Comparison of ENCODE assay signal across 18 cellular contexts in the genomic region with DNA sequence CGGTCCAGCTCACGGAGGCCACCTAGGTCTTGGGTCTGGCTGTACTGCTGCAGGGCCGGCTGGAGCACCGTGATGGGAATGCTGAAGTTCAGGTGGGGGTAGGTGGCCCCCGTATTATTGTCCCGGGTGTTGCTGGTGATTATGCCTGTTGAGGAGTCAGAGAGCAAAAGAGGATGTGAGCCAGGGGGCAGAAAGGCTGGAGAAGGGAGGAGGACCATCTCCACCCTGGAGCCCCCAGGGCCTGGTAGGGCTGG. TPM values are rescaled to one million over a fixed set of nuclear protein-coding genes. Genes with fewer than 3 reads are reported as not detected.
DNase-seq lines count a peak whose midpoint lies in the region; ATAC-seq, FAIRE-seq and TF ChIP-seq lines count a peak whose summit lies in the region.
"Had no signal": no experiment of that assay in that cellular context is flagged by ENCODE, and none has a peak within 500 bp of the region (broad histone marks: within the 10 kb centered on the region; RNA-seq: fewer than 3 reads in every experiment).

No MANE protein-coding gene starts in this region.

- no peak for DNase-seq in HepG2 (ENCODE audit: low spot score)
- DNase-seq in right lobe of liver, result no peak
- DNase-seq in NT2/D1 (ENCODE audit: low read depth, low spot score), result no peak
- DNase-seq in esophagus squamous epithelium (lab: John Stamatoyannopoulos, UW), result no peak
- peak; percentile 20 for DNase-seq in stomach
- no peak for DNase-seq in stimulated activated CD4-positive, alpha-beta T cell treated with anti-CD3 and anti-CD28 coated beads, Interleukin-2, amount 100 ng/mL, for 24 hours
- DNase-seq: BE2C; CD4-positive, alpha-beta memory T cell; DMS79; GOT3; HCEC 1CT; HFFc6 had no signal

- no peak for FAIRE-seq in HepG2 (lab: Jason Lieb, UNC)
- FAIRE-seq: A549, GM12891 had no signal

- no peaks in the 10 kb centered on the region for H3K27me3 ChIP-seq in HepG2 (ENCODE audit: control insufficient read depth in 1 of 2, insufficient read depth in 2 of 2, low read length in 2 of 2)
- H3K27me3 ChIP-seq in right lobe of liver, result no peaks in the 10 kb centered on the region
- no peaks in the 10 kb centered on the region for H3K27me3 ChIP-seq in NT2/D1 (ENCODE audit: insufficient read depth, insufficient read length)
- H3K27me3 ChIP-seq in esophagus squamous epithelium, result no peaks in the 10 kb centered on the region
- no peaks in the 10 kb centered on the region for H3K27me3 ChIP-seq in stomach
- H3K27me3 ChIP-seq: BE2C had no signal

- TF ChIP-seq POLR2A in HepG2 (IDR thresholded peaks at IDR 0.05; ENCODE audit: insufficient read depth in 1 of 2, low read depth in 2 of 2, low read length in 2 of 2), result no peak
- TF ChIP-seq POLR2A in right lobe of liver (IDR thresholded peaks at IDR 0.05), result no peak
- TF ChIP-seq POLR2A in esophagus squamous epithelium (IDR thresholded peaks at IDR 0.05), result no peak
- no peak for TF ChIP-seq POLR2A in stomach (IDR thresholded peaks at IDR 0.05)

- BruUV-seq in HepG2 (replicated peaks; lab: Mats Ljungman, UMichigan), result no TSS peak

- H3K4me3 ChIP-seq in HepG2 (replicated peaks in 1 of 3; ENCODE audit: insufficient read depth in 1 of 3, low read depth in 2 of 3, low read length in 3 of 3) (no peak overlapping the region), right lobe of liver (no peak overlapping the region), NT2/D1 (ENCODE audit: insufficient read length, low read depth) (no peak overlapping the region), esophagus squamous epithelium (no peak overlapping the region), stomach (no peak overlapping the region)
- H3K4me3 ChIP-seq: A549 had no signal

- H3K4me1 ChIP-seq in HepG2 (ENCODE audit: insufficient read depth, low read length) (peaks cover 22% of the 10 kb centered on the region), right lobe of liver (no peaks in the 10 kb centered on the region), NT2/D1 (ENCODE audit: insufficient read depth, insufficient read length) (peaks cover 3% of the 10 kb centered on the region), esophagus squamous epithelium (peaks cover 21 to 66% (median 21%) of the 10 kb centered on the region in 3 donors), stomach (peaks cover 3 to 20% (median 10%) of the 10 kb centered on the region in 4 donors)
- H3K4me1 ChIP-seq: BE2C had no signal

- H4K20me1 ChIP-seq in HepG2 (ENCODE audit: insufficient read depth, low read length), result no peaks in the 10 kb centered on the region

- no peak for TF ChIP-seq RAD21 in HepG2 (CRISPR knock-in tag; IDR thresholded peaks at IDR 0.05)

- intact Hi-C loops in HepG2 (cut with micrococcal nuclease; ENCODE audit: unreplicated experiment), result no loop called here
- intact Hi-C loops in right lobe of liver (cut with DNase I), result no loop called here
- intact Hi-C loops in esophagus squamous epithelium (cut with DNase I), result no loop called here
- intact Hi-C loops in stomach (cut with DNase I; ENCODE audit: low total_unique reads), result no loop called here

- no peak for TF ChIP-seq EP300 in HepG2 (IDR thresholded peaks at IDR 0.05; ENCODE audit: low read depth in 2 of 2, low read length in 2 of 2)
- no peak for TF ChIP-seq EP300 in HepG2 (CRISPR knock-in tag; IDR thresholded peaks at IDR 0.05; ENCODE audit: borderline replicate concordance)
- no peak for TF ChIP-seq EP300 in stomach (IDR thresholded peaks at IDR 0.05)

- POLR2A ChIA-PET in HepG2 (lab: Yijun Ruan, JAX), result no interaction called here

- 97% methylated on average over 4 of the region's 6 CpGs for WGBS in HepG2 (ENCODE audit: low lambda C conversion rate)
- no CpG with 5 or more reads among the region's 6 CpGs for WGBS in right lobe of liver (ENCODE audit: insufficient coverage, low coverage, low lambda C conversion rate, missing lambda C conversion rate)
- WGBS in esophagus squamous epithelium, 2 donors, result 72 to 79% methylated on average over 2 to 5 of the region's 6 CpGs
- 85 to 97% (median 90%) methylated on average over 5 to 6 of the region's 6 CpGs for WGBS in stomach, 5 donors

- no peak overlapping the region for H3K9ac ChIP-seq in HepG2 (ENCODE audit: insufficient read depth, low read depth, low read length)
- H3K9ac ChIP-seq in NT2/D1 (ENCODE audit: insufficient read length, low read depth), result peak overlapping the region; percentile 10
- H3K9ac ChIP-seq: KMS-11 had no signal

- H3K9me3 ChIP-seq in HepG2 (ENCODE audit: low read length) (no peaks in the 10 kb centered on the region), right lobe of liver (no peaks in the 10 kb centered on the region), NT2/D1 (ENCODE audit: insufficient read depth, low read length) (no peaks in the 10 kb centered on the region), esophagus squamous epithelium (no peaks in the 10 kb centered on the region), stomach (no peaks in the 10 kb centered on the region)
- H3K9me3 ChIP-seq: A549, BE2C had no signal

- H3K4me2 ChIP-seq in HepG2 (ENCODE audit: low read depth, low read length), result no peak overlapping the region
- H3K4me2 ChIP-seq: A549, KMS-11 had no signal

- in situ Hi-C loops in HepG2 (cut with HindIII; ENCODE audit: extremely low pct_ligation_motif_present, low pct_unique_long_range_greater_than_20kb), result no loop called here

- no peak overlapping the region for H3K27ac ChIP-seq in HepG2 (ENCODE audit: extremely low read length, insufficient read depth, low read length)
- H3K27ac ChIP-seq in right lobe of liver, result no peak overlapping the region
- H3K27ac ChIP-seq in esophagus squamous epithelium, result peak overlapping the region in 3 of 4 donors; percentile 77 to 92 (median 85)
- H3K27ac ChIP-seq in stomach, result no peak overlapping the region
- H3K27ac ChIP-seq: A549, C4-2B, KMS-11 had no signal

- no peak overlapping the region for H2AFZ ChIP-seq in HepG2 (ENCODE audit: low read length)

- H3K79me2 ChIP-seq in HepG2 (ENCODE audit: insufficient read depth, low read length), result peaks cover 4% of the 10 kb centered on the region

- no peak for ATAC-seq in HepG2
- ATAC-seq in right lobe of liver, result no peak
- no peak for ATAC-seq in GM19463 (IDR thresholded peaks at IDR 0.05; ENCODE audit: unreplicated experiment)
- ATAC-seq in HG02885 (IDR thresholded peaks at IDR 0.05; ENCODE audit: poor library complexity, unreplicated experiment), result no peak

- TF ChIP-seq CTCF in HepG2 (CRISPR knock-in tag; IDR thresholded peaks at IDR 0.05) (no peak), right lobe of liver (IDR thresholded peaks at IDR 0.05) (no peak), esophagus squamous epithelium (IDR thresholded peaks at IDR 0.05) (no peak), stomach (IDR thresholded peaks at IDR 0.05) (no peak)

- no peaks in the 10 kb centered on the region for H3K36me3 ChIP-seq in HepG2 (replicated peaks in 1 of 2; ENCODE audit: control insufficient read depth in 1 of 2, insufficient read depth in 2 of 2, low read length in 2 of 2)
- peaks cover 0 to 5% (median 0%) of the 10 kb centered on the region in 4 donors for H3K36me3 ChIP-seq in right lobe of liver
- H3K36me3 ChIP-seq in NT2/D1 (ENCODE audit: insufficient read depth, insufficient read length, low read length), result peaks cover 9% of the 10 kb centered on the region
- peaks cover 0 to 37% (median 0%) of the 10 kb centered on the region in 3 donors for H3K36me3 ChIP-seq in esophagus squamous epithelium
- peaks cover 6 to 27% (median 12%) of the 10 kb centered on the region in 4 donors for H3K36me3 ChIP-seq in stomach
- H3K36me3 ChIP-seq: BE2C had no signal

- CTCF ChIA-PET in HepG2 (lab: Yijun Ruan, JAX; ENCODE audit: low intra/inter-chr PET ratio, low total read pairs), result no interaction called here

RNA-seq across cellular contexts. Expression of a gene that starts 6.6 kb away (rescaled TPM):
- total RNA-seq in HepG2 (2016; rRNA removed; fragmentation: Illumina TruSeq; extraction: Trizol), result 6.8 and 8.9 TPM in 2 replicates
- total RNA-seq in HepG2 (2016; cell fraction: cytosol; rRNA removed; fragmentation: Illumina TruSeq; extraction: Trizol; ENCODE audit: low read depth), result 2.8 and 2.9 TPM in 2 replicates
- total RNA-seq in HepG2 (2016; cell fraction: insoluble cytoplasmic fraction; rRNA removed; fragmentation: Illumina TruSeq; extraction: Trizol), result 6.9 and 8.5 TPM in 2 replicates
- 4.6 and 5.0 TPM in 2 replicates for total RNA-seq in HepG2 (2016; cell fraction: membrane; rRNA removed; fragmentation: Illumina TruSeq; extraction: Trizol)
- 8.5 and 8.7 TPM in 2 replicates for total RNA-seq in HepG2 (2016; cell fraction: nucleus; rRNA removed; fragmentation: Illumina TruSeq; extraction: Trizol)
- polyA plus RNA-seq in HepG2 (2011; rRNA removed), result 3.3 and 4.6 TPM in 2 replicates
- 2.7 and 3.0 TPM in 2 replicates for polyA plus RNA-seq in HepG2 (2011; cell fraction: cytosol; rRNA removed)
- polyA plus RNA-seq in HepG2 (2011; cell fraction: nucleus; rRNA removed), result 9.5 and 11.8 TPM in 2 replicates
- 3.2 and 4.1 TPM in 2 replicates for polyA plus RNA-seq in HepG2 (2012)
- 1.8 and 2.0 TPM in 2 replicates for polyA plus RNA-seq in HepG2 (2016; cell fraction: cytosol; fragmentation: Illumina TruSeq; extraction: Trizol; ENCODE audit: low read depth)
- polyA plus RNA-seq in HepG2 (2016; cell fraction: insoluble cytoplasmic fraction; fragmentation: Illumina TruSeq; extraction: Trizol; ENCODE audit: low read depth), result 5.6 and 5.9 TPM in 2 replicates
- polyA plus RNA-seq in HepG2 (2016; cell fraction: membrane; fragmentation: Illumina TruSeq; extraction: Trizol; ENCODE audit: low read depth), result 2.8 and 3.0 TPM in 2 replicates
- polyA plus RNA-seq in HepG2 (2016; cell fraction: nucleus; fragmentation: Illumina TruSeq; extraction: Trizol; ENCODE audit: insufficient read depth, low read depth), result 13.4 and 14.6 TPM in 2 replicates
- polyA minus RNA-seq in HepG2 (2011; rRNA and poly(A)+ RNA removed; ENCODE audit: low replicate concordance), result 6.5 and 19.5 TPM in 2 replicates
- polyA minus RNA-seq in HepG2 (2011; cell fraction: cytosol; rRNA and poly(A)+ RNA removed), result 2.1 and 3.2 TPM in 2 replicates
- polyA minus RNA-seq in HepG2 (2011; cell fraction: nucleus; rRNA and poly(A)+ RNA removed), result 4.1 and 4.4 TPM in 2 replicates
- 10 to 100 TPM in 2 of 6 experiments, 1 to 10 TPM in 4; 5.3 to 11.1 (median 8.2) TPM for total RNA-seq in right lobe of liver
- 10 to 100 TPM; 16.7 to 32.4 (median 21.9) TPM for total RNA-seq in esophagus squamous epithelium
- 10 to 100 TPM in 1 of 5 donors, 1 to 10 TPM in 4; 1.2 to 79.4 (median 3.9) TPM for total RNA-seq in stomach
- 10 to 100 TPM in 1 of 3 donors, 1 to 10 TPM in 2; 4.8 to 16.3 (median 5.5) TPM for polyA plus RNA-seq in stomach

RNA-seq across cellular contexts. Expression of a gene that starts 7.3 kb away (rescaled TPM):
- total RNA-seq in HepG2 (2016; rRNA removed; fragmentation: Illumina TruSeq; extraction: Trizol) (20.3 and 29.6 TPM in 2 replicates), right lobe of liver (10 to 100 TPM; 11.4 to 23.3 (median 18.2) TPM), esophagus squamous epithelium (10 to 100 TPM in 2 of 4 donors, 1 to 10 TPM in 2; 4.9 to 13.4 (median 9.3) TPM), stomach (10 to 100 TPM in 1 of 5 donors, 1 to 10 TPM in 4; 4.5 to 12.9 (median 5.8) TPM)
- 5.3 and 5.8 TPM in 2 replicates for total RNA-seq in HepG2 (2016; cell fraction: cytosol; rRNA removed; fragmentation: Illumina TruSeq; extraction: Trizol; ENCODE audit: low read depth)
- total RNA-seq in HepG2 (2016; cell fraction: insoluble cytoplasmic fraction; rRNA removed; fragmentation: Illumina TruSeq; extraction: Trizol), result 20.5 and 28.1 TPM in 2 replicates
- 15.5 and 15.7 TPM in 2 replicates for total RNA-seq in HepG2 (2016; cell fraction: membrane; rRNA removed; fragmentation: Illumina TruSeq; extraction: Trizol)
- total RNA-seq in HepG2 (2016; cell fraction: nucleus; rRNA removed; fragmentation: Illumina TruSeq; extraction: Trizol), result 19.1 and 21.7 TPM in 2 replicates
- polyA plus RNA-seq in HepG2 (2011; rRNA removed) (29.5 and 36.9 TPM in 2 replicates), stomach (10 to 100 TPM in 2 of 3 donors, 1 to 10 TPM in 1; 6.3 to 14.5 (median 10.6) TPM)
- 33.7 and 37.4 TPM in 2 replicates for polyA plus RNA-seq in HepG2 (2011; cell fraction: cytosol; rRNA removed)
- 23.7 and 28.1 TPM in 2 replicates for polyA plus RNA-seq in HepG2 (2011; cell fraction: nucleus; rRNA removed)
- polyA plus RNA-seq in HepG2 (2012), result 17.3 and 23.0 TPM in 2 replicates
- polyA plus RNA-seq in HepG2 (2016; cell fraction: cytosol; fragmentation: Illumina TruSeq; extraction: Trizol; ENCODE audit: low read depth), result 14.4 and 15.8 TPM in 2 replicates
- 62.5 and 67.2 TPM in 2 replicates for polyA plus RNA-seq in HepG2 (2016; cell fraction: insoluble cytoplasmic fraction; fragmentation: Illumina TruSeq; extraction: Trizol; ENCODE audit: low read depth)
- 20.3 and 20.6 TPM in 2 replicates for polyA plus RNA-seq in HepG2 (2016; cell fraction: membrane; fragmentation: Illumina TruSeq; extraction: Trizol; ENCODE audit: low read depth)
- polyA plus RNA-seq in HepG2 (2016; cell fraction: nucleus; fragmentation: Illumina TruSeq; extraction: Trizol; ENCODE audit: insufficient read depth, low read depth), result 51.6 and 53.4 TPM in 2 replicates
- polyA minus RNA-seq in HepG2 (2011; rRNA and poly(A)+ RNA removed; ENCODE audit: low replicate concordance), result 21.2 and 33.7 TPM in 2 replicates
- 10.0 and 12.4 TPM in 2 replicates for polyA minus RNA-seq in HepG2 (2011; cell fraction: cytosol; rRNA and poly(A)+ RNA removed)
- polyA minus RNA-seq in HepG2 (2011; cell fraction: nucleus; rRNA and poly(A)+ RNA removed), result 15.5 and 16.9 TPM in 2 replicates

RNA-seq across cellular contexts. Expression of a gene that starts 30.4 kb away (rescaled TPM):
- total RNA-seq in HepG2 (2016; rRNA removed; fragmentation: Illumina TruSeq; extraction: Trizol), result 104 and 117 TPM in 2 replicates
- 53.7 and 67.8 TPM in 2 replicates for total RNA-seq in HepG2 (2016; cell fraction: cytosol; rRNA removed; fragmentation: Illumina TruSeq; extraction: Trizol; ENCODE audit: low read depth)
- 98.6 and 118 TPM in 2 replicates for total RNA-seq in HepG2 (2016; cell fraction: insoluble cytoplasmic fraction; rRNA removed; fragmentation: Illumina TruSeq; extraction: Trizol)
- 40.3 and 46.7 TPM in 2 replicates for total RNA-seq in HepG2 (2016; cell fraction: membrane; rRNA removed; fragmentation: Illumina TruSeq; extraction: Trizol)
- 88.9 and 106 TPM in 2 replicates for total RNA-seq in HepG2 (2016; cell fraction: nucleus; rRNA removed; fragmentation: Illumina TruSeq; extraction: Trizol)
- 42.7 and 51.4 TPM in 2 replicates for polyA plus RNA-seq in HepG2 (2011; rRNA removed)
- polyA plus RNA-seq in HepG2 (2011; cell fraction: cytosol; rRNA removed), result 18.7 and 26.3 TPM in 2 replicates
- polyA plus RNA-seq in HepG2 (2011; cell fraction: nucleus; rRNA removed), result 20.6 and 21.6 TPM in 2 replicates
- polyA plus RNA-seq in HepG2 (2012), result 43.4 and 54.2 TPM in 2 replicates
- polyA plus RNA-seq in HepG2 (2016; cell fraction: cytosol; fragmentation: Illumina TruSeq; extraction: Trizol; ENCODE audit: low read depth), result 17.3 and 19.4 TPM in 2 replicates
- polyA plus RNA-seq in HepG2 (2016; cell fraction: insoluble cytoplasmic fraction; fragmentation: Illumina TruSeq; extraction: Trizol; ENCODE audit: low read depth), result 65.1 and 69.7 TPM in 2 replicates
- 14.1 and 16.4 TPM in 2 replicates for polyA plus RNA-seq in HepG2 (2016; cell fraction: membrane; fragmentation: Illumina TruSeq; extraction: Trizol; ENCODE audit: low read depth)
- polyA plus RNA-seq in HepG2 (2016; cell fraction: nucleus; fragmentation: Illumina TruSeq; extraction: Trizol; ENCODE audit: insufficient read depth, low read depth), result 125 and 135 TPM in 2 replicates
- 86.9 and 186 TPM in 2 replicates for polyA minus RNA-seq in HepG2 (2011; rRNA and poly(A)+ RNA removed; ENCODE audit: low replicate concordance)
- 41.2 and 47.2 TPM in 2 replicates for polyA minus RNA-seq in HepG2 (2011; cell fraction: cytosol; rRNA and poly(A)+ RNA removed)
- 43.6 and 52.5 TPM in 2 replicates for polyA minus RNA-seq in HepG2 (2011; cell fraction: nucleus; rRNA and poly(A)+ RNA removed)
- total RNA-seq in right lobe of liver, result 10 to 100 TPM; 35.3 to 77.5 (median 61.0) TPM
- 10 to 100 TPM; 27.3 to 62.4 (median 45.5) TPM for total RNA-seq in esophagus squamous epithelium
- total RNA-seq in stomach, result 100 to 1,000 TPM in 1 of 5 donors, 10 to 100 TPM in 3, 1 to 10 TPM in 1; 8.7 to 178 (median 48.0) TPM
- 10 to 100 TPM; 23.2 to 31.0 (median 30.0) TPM for polyA plus RNA-seq in stomach

Comparison
In these comparisons a context has a peak if more than half of its experiments do, and no peak if none do; other contexts are left out.
1. H3K27ac ChIP-seq: peak in esophagus squamous epithelium (3 of 4); none in HepG2 (single experiment), right lobe of liver (0 of 3) and stomach (0 of 5).